Comparison of ENCODE assay signal across 8 cellular contexts in the genomic region with DNA sequence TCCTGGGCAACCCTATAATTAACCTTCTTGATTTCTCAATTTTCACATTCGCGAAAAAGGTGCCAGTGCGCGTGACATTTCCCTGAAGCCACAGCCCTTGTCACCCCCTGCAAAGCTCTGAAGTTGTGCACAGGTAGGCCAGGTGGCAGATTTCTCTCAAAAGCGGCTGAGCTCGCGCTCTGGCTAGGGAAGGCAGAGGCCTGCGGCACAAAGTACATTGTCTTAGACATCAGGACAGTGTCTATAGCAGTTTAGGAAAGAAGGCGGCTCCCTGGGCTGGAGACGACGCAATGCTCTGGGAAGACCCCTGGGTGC. TPM values are rescaled to one million over a fixed set of nuclear protein-coding genes. Genes with fewer than 3 reads are reported as not detected.
A peak's percentile ranks its signal among the peaks of the same experiment; 100 is the strongest.
DNase-seq lines count a peak whose midpoint lies in the region; ATAC-seq, FAIRE-seq and TF ChIP-seq lines count a peak whose summit lies in the region.

No MANE protein-coding gene starts in this region.

- H3K9me3 Mint-ChIP-seq in effector memory CD8-positive, alpha-beta T cell = no peaks in the 10 kb centered on the region

- no peaks in the 10 kb centered on the region for H3K4me1 ChIP-seq in BE2C
- peaks cover 3 to 7% of the 10 kb centered on the region in 2 donors for H3K4me1 ChIP-seq in neuronal stem cell (ENCODE audit: control insufficient read depth in 2 of 2, insufficient read depth in 1 of 2, low read depth in 1 of 2, low read length in 2 of 2)

- H3K14ac ChIP-seq in neuronal stem cell (ENCODE audit: low read length) = no peak overlapping the region

- ATAC-seq in GM21447 (IDR thresholded peaks at IDR 0.05; ENCODE audit: unreplicated experiment) = peak; percentile 14
- ATAC-seq in effector memory CD8-positive, alpha-beta T cell (replicated peaks) = peak; percentile 17

- H4K91ac ChIP-seq in neuronal stem cell (ENCODE audit: low read depth, low read length, poor library complexity) = no peak overlapping the region

- H2BK120ac ChIP-seq in neuronal stem cell (ENCODE audit: low read depth, low read length) = no peak overlapping the region

- H3K9me3 ChIP-seq in BE2C (no peaks in the 10 kb centered on the region), neuronal stem cell (replicated peaks in 1 of 2; ENCODE audit: control insufficient read depth in 2 of 2, insufficient read depth in 1 of 2, low read depth in 1 of 2, low read length in 2 of 2) (peaks cover 0 to 16% of the 10 kb centered on the region in 2 donors)

- H3K36me3 Mint-ChIP-seq in effector memory CD8-positive, alpha-beta T cell (ENCODE audit: insufficient read depth) = peaks cover 9% of the 10 kb centered on the region

- H2BK5ac ChIP-seq in neuronal stem cell (ENCODE audit: low read length) = no peak overlapping the region

- TF ChIP-seq CTCF in BE2C (IDR thresholded peaks at IDR 0.05; ENCODE audit: low read depth, low read length) (no peak), D721Med (IDR thresholded peaks at IDR 0.05; ENCODE audit: insufficient read depth, missing control alignments) (no peak)

- H4K8ac ChIP-seq in neuronal stem cell (ENCODE audit: low read depth, low read length) = no peak overlapping the region

- H3K4me1 Mint-ChIP-seq in effector memory CD8-positive, alpha-beta T cell (ENCODE audit: low read depth in 2 of 2) = peaks cover 26 to 39% of the 10 kb centered on the region in 2 donors

- no peaks in the 10 kb centered on the region for H3K79me1 ChIP-seq in neuronal stem cell (ENCODE audit: low read depth, low read length)

- peak overlapping the region; percentile 86 for H2AFZ ChIP-seq in neuronal stem cell (ENCODE audit: low read length)

- H2BK12ac ChIP-seq in neuronal stem cell (ENCODE audit: low read length) = no peak overlapping the region

- H3K18ac ChIP-seq in neuronal stem cell (ENCODE audit: low read length) = peak overlapping the region; percentile 54

- H3K36me3 ChIP-seq in BE2C = no peaks in the 10 kb centered on the region; the same call in 1 of the 2 replicates
- peaks cover 0 to 13% of the 10 kb centered on the region in 2 donors for H3K36me3 ChIP-seq in neuronal stem cell (replicated peaks in 1 of 2; ENCODE audit: control insufficient read depth in 2 of 2, insufficient read depth in 2 of 2, low read length in 2 of 2)

- no peaks in the 10 kb centered on the region for H3K27me3 Mint-ChIP-seq in effector memory CD8-positive, alpha-beta T cell

- no CpG with 5 or more reads among the region's 11 CpGs for WGBS in neuronal stem cell (ENCODE audit: extremely low coverage in 2 of 2, insufficient read length in 2 of 2, insufficient replicate concordance in 1 of 2), 2 donors

- H3K4me3 Mint-ChIP-seq in effector memory CD8-positive, alpha-beta T cell = peak overlapping the region; percentile 97 to 98

- peak overlapping the region; percentile 54 for H3K27ac ChIP-seq in neuronal stem cell (replicated peaks; ENCODE audit: low read length)

- H3K4me3 ChIP-seq in BE2C (ENCODE audit: low read depth, low read length) = peak overlapping the region; percentile 81
- H3K4me3 ChIP-seq in neuronal stem cell (ENCODE audit: low read length in 2 of 2) = peak overlapping the region; percentile 73 to 87

- H3K4ac ChIP-seq in neuronal stem cell (ENCODE audit: low read length) = no peak overlapping the region

- H3K23ac ChIP-seq in neuronal stem cell (ENCODE audit: low read depth, low read length, poor library complexity) = no peak overlapping the region

- H3K9ac ChIP-seq in neuronal stem cell (ENCODE audit: low read depth, low read length, poor library complexity) = peak overlapping the region; percentile 77

- H2BK15ac ChIP-seq in neuronal stem cell (ENCODE audit: low read length) = no peak overlapping the region

- peak overlapping the region; percentile 74 for H3K4me2 ChIP-seq in neuronal stem cell (ENCODE audit: insufficient read depth, low read length, poor library complexity, severe bottlenecking)

- no peak overlapping the region for H2AK5ac ChIP-seq in neuronal stem cell (ENCODE audit: low read depth, low read length)

- H3K27me3 ChIP-seq in BE2C (no peaks in the 10 kb centered on the region), neuronal stem cell (ENCODE audit: control insufficient read depth in 3 of 3, insufficient read depth in 3 of 3, low read depth in 1 of 3, low read length in 3 of 3) (no peaks in the 10 kb centered on the region)

- H3K27ac Mint-ChIP-seq in effector memory CD8-positive, alpha-beta T cell = peak overlapping the region; percentile 93 to 96

- no peak for DNase-seq in BE2C
- peak; percentile 89 for DNase-seq in NCI-H69 (lab: John Stamatoyannopoulos, UW)
- no peak for DNase-seq in effector memory CD8-positive, alpha-beta T cell
- DNase-seq in neuronal stem cell (ENCODE audit: low spot score) = no peak
- no peak for DNase-seq in LoVo (ENCODE audit: low spot score)
- DNase-seq in GOT3 (lab: John Stamatoyannopoulos, UW) = no peak
- DNase-seq in D721Med (ENCODE audit: insufficient read length, low spot score) = no peak

- no peak for FAIRE-seq in D721Med (lab: Jason Lieb, UNC)

RNA-seq across cellular contexts. Expression of gene ZNF14, which starts 42.9 kb away (rescaled TPM):
- polyA plus RNA-seq in BE2C (2012; ENCODE audit: insufficient read depth, insufficient read length, low read depth) = 5.4 TPM
- polyA plus RNA-seq in neuronal stem cell (2013, experiment 1 of 2) = 5.3 TPM
- polyA plus RNA-seq in neuronal stem cell (2013, experiment 2 of 2) = 5.5 TPM

RNA-seq across cellular contexts. Expression of gene ZNF506, which starts 45.7 kb away (rescaled TPM):
- 7.8 TPM for polyA plus RNA-seq in BE2C (2012; ENCODE audit: insufficient read depth, insufficient read length, low read depth)
- 12.1 TPM for polyA plus RNA-seq in neuronal stem cell (2013, experiment 1 of 2)
- polyA plus RNA-seq in neuronal stem cell (2013, experiment 2 of 2) = 13.1 TPM
